ENCODE assay signal across 1 cellular context in genomic region chr20:62137092-62137384, GRCh38.
A peak's percentile ranks its signal among the peaks of the same experiment; 100 is the strongest.
TF ChIP-seq lines count a peak whose summit lies in the region.

No MANE protein-coding gene starts in this region.

TF ChIP-seq in K562, 482 proteins besides CTCF, POLR2A, EP300 and RAD21:
- no peak for TF ChIP-seq ZNF197 (CRISPR knock-in tag; IDR thresholded peaks at IDR 0.05; ENCODE audit: low read depth)
- 0 out of 2 replicates have a peak, but pooled peaks have one; percentile 7 for TF ChIP-seq POLR2G (IDR thresholded peaks at IDR 0.05; ENCODE audit: low read depth, low read length)
- TF ChIP-seq ZNF232 (CRISPR knock-in tag; IDR thresholded peaks at IDR 0.05): no peak
- TF ChIP-seq CHD4 (IDR thresholded peaks at IDR 0.05; ENCODE audit: insufficient read depth, insufficient replicate concordance, low read depth, low read length, poor library complexity, severe bottlenecking): no peak
- no peak for TF ChIP-seq LCOR (CRISPR knock-in tag; IDR thresholded peaks at IDR 0.05)
- 0 out of 2 replicates have a peak, but pooled peaks have one; percentile 2 for TF ChIP-seq MYNN (IDR thresholded peaks at IDR 0.05)
- TF ChIP-seq MYNN (CRISPR knock-in tag; IDR thresholded peaks at IDR 0.05): no peak
